In the genomic region with DNA sequence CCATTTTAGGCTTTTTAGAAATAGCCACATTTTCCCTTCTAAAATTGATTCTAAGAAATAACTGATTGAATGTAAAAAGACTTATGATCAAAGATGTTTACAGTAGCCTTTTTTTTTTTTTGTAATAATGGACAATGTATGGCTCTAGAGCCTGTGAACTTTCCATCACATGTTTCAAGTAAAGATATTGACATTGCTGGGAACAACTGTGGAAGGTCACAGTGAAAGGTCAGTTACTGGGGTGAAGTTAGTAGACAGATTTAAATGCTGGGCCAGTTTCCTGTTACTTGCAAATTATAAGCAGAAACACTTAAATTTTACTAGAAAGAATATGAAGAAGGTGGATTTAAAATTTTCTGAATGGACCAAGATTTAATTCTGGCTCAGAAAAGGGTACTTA, we compare ENCODE assay signal across 38 cellular contexts. TPM values are rescaled to one million over a fixed set of nuclear protein-coding genes. Genes with fewer than 3 reads are reported as not detected.
"Had no signal": no experiment of that assay in that cellular context is flagged by ENCODE, and none has a peak within 500 bp of the region (broad histone marks: within the 10 kb centered on the region; RNA-seq: fewer than 3 reads in every experiment).

No MANE protein-coding gene starts in this region.

- H3K4me3 ChIP-seq: MG63 had no signal

- H3K27me3 ChIP-seq: MG63 had no signal

- DNase-seq: Karpas-422, Kasumi-1, MG63, MM.1S, MV-4-11, NCI-H1048, NCI-H1092, NCI-H1092 treated with DMSO at 0.1 percent for 48 hours, NCI-H1105, NCI-H1105 treated with DMSO at 0.1 percent for 48 hours, NCI-H1417, NCI-H1417 treated with DMSO at 0.1 percent for 48 hours, NCI-H1436, NCI-H1436 treated with DMSO at 0.1 percent for 48 hours, NCI-H146, NCI-H1694, NCI-H1694 treated with DMSO at 0.1 percent for 48 hours, NCI-H187, NCI-H187 treated with DMSO at 0.1 percent for 48 hours, NCI-H1930, NCI-H2029, NCI-H2029 treated with DMSO at 0.1 percent for 48 hours, NCI-H2081, NCI-H2081 treated with DMSO at 0.1 percent for 48 hours, NCI-H2107, NCI-H2171, NCI-H2171 treated with DMSO at 0.1 percent for 48 hours, NCI-H2227 treated with DMSO at 0.1 percent for 48 hours, NCI-H226, NCI-H345, NCI-H446, NCI-H446 treated with DMSO at 0.1 percent for 48 hours, NCI-H510A, NCI-H510A treated with DMSO at 0.1 percent for 48 hours had no signal

- H3K9me3 ChIP-seq: MG63 had no signal

- H3K36me3 ChIP-seq: MG63 had no signal

RNA-seq across cellular contexts. Expression of a gene that starts 18.4 kb away (rescaled TPM):
- total RNA-seq: LHCN-M2, M059J, MCF 10A, NCI-H460 had no signal

RNA-seq across cellular contexts. Expression of a gene that starts 32.4 kb away (rescaled TPM):
- total RNA-seq: LHCN-M2, M059J, MCF 10A, NCI-H460 had no signal
